ENCODE assay signal across 17 cellular contexts in genomic region chr14:23494223-23494622, GRCh38. TPM values are rescaled to one million over a fixed set of nuclear protein-coding genes. Genes with fewer than 3 reads are reported as not detected.
A peak's percentile ranks its signal among the peaks of the same experiment; 100 is the strongest.
DNase-seq lines count a peak whose midpoint lies in the region; ATAC-seq and TF ChIP-seq lines count a peak whose summit lies in the region.
"Had no signal": no experiment of that assay in that cellular context is flagged by ENCODE, and none has a peak within 500 bp of the region (broad histone marks: within the 10 kb centered on the region; RNA-seq: fewer than 3 reads in every experiment).

No MANE protein-coding gene starts in this region.

- no peak overlapping the region for H4K8ac ChIP-seq in IMR-90 (ENCODE audit: low read depth in 2 of 2, low read length in 2 of 2)

- intact Hi-C loops in IMR-90 (cut with micrococcal nuclease): no loop called here

- no peaks in the 10 kb centered on the region for H3K36me3 ChIP-seq in BE2C
- H3K36me3 ChIP-seq in IMR-90 (ENCODE audit: control insufficient read depth, insufficient read depth, low read length): no peaks in the 10 kb centered on the region
- no peaks in the 10 kb centered on the region for H3K36me3 ChIP-seq in HAP-1 (replicated peaks)
- H3K36me3 ChIP-seq: colonic mucosa had no signal

- no peak overlapping the region for H2BK20ac ChIP-seq in IMR-90 (ENCODE audit: low read depth, low read length)

- H3K27me3 ChIP-seq in BE2C (no peaks in the 10 kb centered on the region), IMR-90 (ENCODE audit: control insufficient read depth, insufficient read depth, low read length) (no peaks in the 10 kb centered on the region), HAP-1 (ENCODE audit: low read depth) (no peaks in the 10 kb centered on the region)
- H3K27me3 ChIP-seq: colonic mucosa had no signal

- no peak overlapping the region for H3K56ac ChIP-seq in IMR-90 (ENCODE audit: extremely low read depth, insufficient read depth, low read length)

- H3K4me1 ChIP-seq in BE2C: peaks cover 3% of the 10 kb centered on the region
- H3K4me1 ChIP-seq in IMR-90 (ENCODE audit: control insufficient read depth, insufficient read depth, low read length): no peaks in the 10 kb centered on the region
- H3K4me1 ChIP-seq in HAP-1: peaks cover 14% of the 10 kb centered on the region
- H3K4me1 ChIP-seq: colonic mucosa had no signal

- H3K9me3 ChIP-seq in BE2C: no peaks in the 10 kb centered on the region
- H3K9me3 ChIP-seq in IMR-90 (ENCODE audit: control insufficient read depth, insufficient read depth, low read length): no peaks in the 10 kb centered on the region
- H3K9me3 ChIP-seq in HAP-1: no peaks in the 10 kb centered on the region
- H3K9me3 ChIP-seq: colonic mucosa had no signal

- H2BK15ac ChIP-seq in IMR-90 (ENCODE audit: low read depth, low read length): no peak overlapping the region

- H3K4me1 Mint-ChIP-seq in effector memory CD8-positive, alpha-beta T cell (ENCODE audit: low read depth in 2 of 2): no peaks in the 10 kb centered on the region

- no peak overlapping the region for H2AFZ ChIP-seq in IMR-90 (replicated peaks; ENCODE audit: low read length, poor library complexity)

- no peak overlapping the region for H3K4me3 Mint-ChIP-seq in effector memory CD8-positive, alpha-beta T cell

- no TSS peak for BruUV-seq in IMR-90 (replicated peaks; lab: Mats Ljungman, UMichigan)

- no peak overlapping the region for H3K9ac ChIP-seq in IMR-90 (ENCODE audit: low read depth, low read length)

- 60% methylated on average over 1 of the region's 2 CpGs; no CpG with 5 or more reads in 1 of the 2 experiments for WGBS in IMR-90 (ENCODE audit: extremely low coverage in 2 of 2, insufficient read length in 1 of 2), 2 experiments

- no peaks in the 10 kb centered on the region for H3K79me1 ChIP-seq in IMR-90 (ENCODE audit: low read depth in 1 of 2, low read length in 2 of 2)

- dilution Hi-C loops in IMR-90 (cut with HindIII; ENCODE audit: low sequenced_read_pairs, unreplicated experiment): no loop called here

- no peak overlapping the region for H3K23ac ChIP-seq in IMR-90 (ENCODE audit: low read depth, low read length)

- H3K4me3 ChIP-seq in BE2C (ENCODE audit: low read depth, low read length) (no peak overlapping the region), IMR-90 (ENCODE audit: insufficient read depth, low read depth, low read length) (no peak overlapping the region), choroid plexus epithelial cell (ENCODE audit: low read depth, low read length) (no peak overlapping the region), HAP-1 (no peak overlapping the region)
- H3K4me3 ChIP-seq: colonic mucosa had no signal

- no peak overlapping the region for H3K14ac ChIP-seq in IMR-90 (replicated peaks; ENCODE audit: low read depth, low read length)

- no peak overlapping the region for H2AK9ac ChIP-seq in IMR-90 (replicated peaks; ENCODE audit: low read depth, low read length, poor library complexity)

- no peak overlapping the region for H4K91ac ChIP-seq in IMR-90 (ENCODE audit: insufficient read depth, low read depth, low read length)

- no peak for TF ChIP-seq POLR2A in IMR-90 (IDR thresholded peaks at IDR 0.05; ENCODE audit: low read depth, low read length)

- POLR2A ChIA-PET in IMR-90 (lab: Charles Lee; ENCODE audit: unreplicated experiment): no interaction called here

- no peak overlapping the region for H3K27ac ChIP-seq in IMR-90 (ENCODE audit: insufficient read depth, low read length)
- H3K27ac ChIP-seq: colonic mucosa had no signal

- CTCF ChIA-PET in IMR-90 (lab: Yijun Ruan, JAX): no interaction called here

- TF ChIP-seq CTCF in BE2C (IDR thresholded peaks at IDR 0.05; ENCODE audit: low read depth, low read length) (no peak), IMR-90 (conservative IDR thresholded peaks at IDR 0.05; ENCODE audit: low read depth, low read length) (no peak), choroid plexus epithelial cell (conservative IDR thresholded peaks at IDR 0.05; ENCODE audit: low read depth, low read length) (no peak)

- no peaks in the 10 kb centered on the region for H3K9me3 Mint-ChIP-seq in effector memory CD8-positive, alpha-beta T cell

- DNase-seq in BE2C (peak; percentile 47), IMR-90 (peak; percentile 48), choroid plexus epithelial cell (ENCODE audit: low read depth) (peak; percentile 63), left lobe of liver (ENCODE audit: low spot score) (no peak), HAP-1 (ENCODE audit: low spot score in 2 of 2) (no peak)
- no peak for DNase-seq in stimulated activated CD4-positive, alpha-beta T cell treated with anti-CD3 and anti-CD28 coated beads, Interleukin-15, amount 100 ng/mL, for 24 hours
- no peak for DNase-seq in effector memory CD8-positive, alpha-beta T cell
- DNase-seq: AML-193; colonic mucosa; GOT3; NCI-H1092; NCI-H524 treated with DMSO at 0.1 percent for 48 hours; stimulated activated CD4-positive, alpha-beta T cell treated with anti-CD3 and anti-CD28 coated beads, Interleukin-12 subunit alpha, Interleukin-12 subunit beta, amount 100 ng/mL, for 4 hours had no signal

- in situ Hi-C loops in IMR-90 (cut with MboI; ENCODE audit: low sequenced_read_pairs): no loop called here
- in situ Hi-C loops in HAP-1 (cut with MboI; ENCODE audit: low sequenced_read_pairs): no loop called here

- H3K27ac Mint-ChIP-seq in effector memory CD8-positive, alpha-beta T cell: no peak overlapping the region

- no peak overlapping the region for H2BK5ac ChIP-seq in IMR-90 (ENCODE audit: low read depth, low read length, poor library complexity, severe bottlenecking)

- TF ChIP-seq RAD21 in IMR-90 (IDR thresholded peaks at IDR 0.05; ENCODE audit: low read length): no peak

- ATAC-seq in IMR-90 (ENCODE audit: low read depth): peak; percentile 79
- ATAC-seq in left lobe of liver: peak; percentile 23
- no peak for ATAC-seq in GM18909 (IDR thresholded peaks at IDR 0.05; ENCODE audit: poor library complexity, unreplicated experiment)
- ATAC-seq in effector memory CD8-positive, alpha-beta T cell (replicated peaks): no peak

- H3K27me3 Mint-ChIP-seq in effector memory CD8-positive, alpha-beta T cell: no peaks in the 10 kb centered on the region

- H3K4ac ChIP-seq in IMR-90 (ENCODE audit: low read depth, low read length): no peak overlapping the region

- H4K5ac ChIP-seq in IMR-90 (ENCODE audit: low read depth, low read length): no peak overlapping the region

- H3K18ac ChIP-seq in IMR-90 (ENCODE audit: low read depth, low read length): no peak overlapping the region

- H3K4me2 ChIP-seq in IMR-90 (ENCODE audit: low read depth, low read length): no peak overlapping the region

- H3K36me3 Mint-ChIP-seq in effector memory CD8-positive, alpha-beta T cell (ENCODE audit: insufficient read depth): peaks cover 11% of the 10 kb centered on the region

- no peak overlapping the region for H2BK120ac ChIP-seq in IMR-90 (ENCODE audit: low read depth, low read length)

- no peak overlapping the region for H2AK5ac ChIP-seq in IMR-90 (ENCODE audit: low read depth, low read length)

- no peaks in the 10 kb centered on the region for H4K20me1 ChIP-seq in IMR-90 (ENCODE audit: insufficient read depth, low read length)

- H3K9me1 ChIP-seq in IMR-90 (ENCODE audit: insufficient read depth, low read length): no peaks in the 10 kb centered on the region

TF ChIP-seq in IMR-90, 13 proteins besides CTCF, POLR2A, EP300 and RAD21:
- TF ChIP-seq BHLHE40 (IDR thresholded peaks at IDR 0.05; ENCODE audit: low read depth, low read length) (no peak), RFX5 (IDR thresholded peaks at IDR 0.05; ENCODE audit: low read depth, low read length) (no peak), SMC3 (IDR thresholded peaks at IDR 0.05; ENCODE audit: low read depth, low read length) (no peak), MAFK (IDR thresholded peaks at IDR 0.05; ENCODE audit: low read depth, low read length) (no peak), MXI1 (IDR thresholded peaks at IDR 0.05; ENCODE audit: borderline replicate concordance, low read depth, low read length) (no peak), MAZ (IDR thresholded peaks at IDR 0.05; ENCODE audit: borderline replicate concordance, low read depth, low read length) (no peak), USF2 (IDR thresholded peaks at IDR 0.05; ENCODE audit: low read depth, low read length) (no peak), CEBPB (IDR thresholded peaks at IDR 0.05; ENCODE audit: low read depth, low read length) (no peak)

RNA-seq across cellular contexts. Expression of gene NGDN, which starts 24.7 kb away (rescaled TPM):
- polyA plus RNA-seq in BE2C (2012; ENCODE audit: insufficient read depth, insufficient read length, low read depth): 115 TPM
- total RNA-seq in IMR-90 (2012; rRNA removed) (49.8 and 50.0 TPM in 2 replicates), left lobe of liver (12.1 TPM)
- polyA plus RNA-seq in IMR-90 (2012; rRNA removed): 43.6 and 48.1 TPM in 2 replicates
- 11.3 and 34.3 TPM in 2 replicates for polyA plus RNA-seq in IMR-90 (2012; cell fraction: cytosol; rRNA removed)
- 12.9 and 84.6 TPM in 2 replicates for polyA plus RNA-seq in IMR-90 (2012; cell fraction: nucleus; rRNA removed; ENCODE audit: low replicate concordance)

RNA-seq across cellular contexts. Expression of gene ZFHX2, which starts 57.3 kb away (rescaled TPM):
- 5.2 TPM for polyA plus RNA-seq in BE2C (2012; ENCODE audit: insufficient read depth, insufficient read length, low read depth)
- total RNA-seq in IMR-90 (2012; rRNA removed) (under 0.01 and 0.18 TPM in 2 replicates), left lobe of liver (0.81 TPM)
- 0.53 and 0.67 TPM in 2 replicates for polyA plus RNA-seq in IMR-90 (2012; rRNA removed)
- 0.19 and 0.24 TPM in 2 replicates for polyA plus RNA-seq in IMR-90 (2012; cell fraction: cytosol; rRNA removed)
- 0.44 and 0.90 TPM in 2 replicates for polyA plus RNA-seq in IMR-90 (2012; cell fraction: nucleus; rRNA removed; ENCODE audit: low replicate concordance)

RNA-seq across cellular contexts. Expression of gene MYH7, which starts 58.8 kb away (rescaled TPM):
- 0.32 TPM for polyA plus RNA-seq in BE2C (2012; ENCODE audit: insufficient read depth, insufficient read length, low read depth)
- not detected in 2 replicates for total RNA-seq in IMR-90 (2012; rRNA removed)
- polyA plus RNA-seq in IMR-90 (2012; rRNA removed): not detected in 2 replicates
- polyA plus RNA-seq in IMR-90 (2012; cell fraction: cytosol; rRNA removed): not detected in 2 replicates
- not detected in 2 replicates for polyA plus RNA-seq in IMR-90 (2012; cell fraction: nucleus; rRNA removed; ENCODE audit: low replicate concordance)
- not detected for total RNA-seq in left lobe of liver
- total RNA-seq: mesenteric fat pad, osteocyte, subcutaneous adipose tissue had no signal

Comparison
In these comparisons a context has a peak if more than half of its experiments do, and no peak if none do; other contexts are left out.
1. DNase-seq: peak in BE2C (single experiment), IMR-90 (single experiment) and choroid plexus epithelial cell (single experiment); none in left lobe of liver (single experiment), HAP-1 (0 of 2), stimulated activated CD4-positive, alpha-beta T cell treated with anti-CD3 and anti-CD28 coated beads, Interleukin-15, amount 100 ng/mL, for 24 hours (single experiment) and effector memory CD8-positive, alpha-beta T cell (0 of 3).
2. ATAC-seq: peak in IMR-90 (single experiment) and left lobe of liver (single experiment); none in GM18909 (single experiment) and effector memory CD8-positive, alpha-beta T cell (single experiment).